ENCODE assay signal across 20 cellular contexts in genomic region chr18:63084220-63084619, GRCh38.
DNase-seq lines count a peak whose midpoint lies in the region; FAIRE-seq and TF ChIP-seq lines count a peak whose summit lies in the region.
"Had no signal": no experiment of that assay in that cellular context is flagged by ENCODE, and none has a peak within 500 bp of the region (broad histone marks: within the 10 kb centered on the region; RNA-seq: fewer than 3 reads in every experiment).

No MANE protein-coding gene starts in this region.

- H3K9me3 ChIP-seq in esophagus muscularis mucosa (peaks cover 0 to 8% (median 0%) of the 10 kb centered on the region in 4 donors), uterus (no peaks in the 10 kb centered on the region)
- H3K9me3 ChIP-seq: BE2C had no signal

- peak; percentile 37 for FAIRE-seq in GM19239 (lab: Jason Lieb, UNC)
- FAIRE-seq: A204.1, G401.6, GM12891 had no signal

- no peak overlapping the region for H3K4me3 Mint-ChIP-seq in Calu3 (ENCODE audit: low read depth, unreplicated experiment)
- H3K4me3 Mint-ChIP-seq: CD14-positive monocyte; CD4-positive, alpha-beta memory T cell; CD4-positive, CD25-positive, alpha-beta regulatory T cell; CD8-positive, alpha-beta memory T cell had no signal

- no peak for TF ChIP-seq CTCF in esophagus muscularis mucosa (IDR thresholded peaks at IDR 0.05)
- TF ChIP-seq CTCF in uterus (IDR thresholded peaks at IDR 0.05): no peak
- TF ChIP-seq CTCF in Calu3 (IDR thresholded peaks at IDR 0.05; ENCODE audit: unreplicated experiment): no peak

- H3K36me3 Mint-ChIP-seq in Calu3 (ENCODE audit: insufficient read depth, unreplicated experiment): no peaks in the 10 kb centered on the region
- H3K36me3 Mint-ChIP-seq: CD14-positive monocyte had no signal

- no peak for TF ChIP-seq EP300 in esophagus muscularis mucosa (IDR thresholded peaks at IDR 0.05)

- H3K4me1 ChIP-seq in esophagus muscularis mucosa: no peaks in the 10 kb centered on the region
- H3K4me1 ChIP-seq in uterus: no peaks in the 10 kb centered on the region

- H3K4me1 Mint-ChIP-seq in Calu3 (ENCODE audit: low read depth, unreplicated experiment): peaks cover 9% of the 10 kb centered on the region
- H3K4me1 Mint-ChIP-seq: CD8-positive, alpha-beta memory T cell had no signal

- peaks cover 4% of the 10 kb centered on the region for H3K9me3 Mint-ChIP-seq in Calu3 (ENCODE audit: low read depth, unreplicated experiment)

- H3K27me3 Mint-ChIP-seq in Calu3 (ENCODE audit: unreplicated experiment): no peaks in the 10 kb centered on the region

- H3K27me3 ChIP-seq in esophagus muscularis mucosa (no peaks in the 10 kb centered on the region), uterus (no peaks in the 10 kb centered on the region)
- H3K27me3 ChIP-seq: BE2C, BLaER1 had no signal

- 89% methylated on average over 7 of the region's 7 CpGs for WGBS in esophagus muscularis mucosa

- no peak for TF ChIP-seq POLR2A in esophagus muscularis mucosa (IDR thresholded peaks at IDR 0.05; ENCODE audit: low read depth)
- TF ChIP-seq POLR2A in uterus (IDR thresholded peaks at IDR 0.05): no peak

- no peak overlapping the region for H3K27ac Mint-ChIP-seq in Calu3 (ENCODE audit: unreplicated experiment)
- H3K27ac Mint-ChIP-seq: CD4-positive, alpha-beta memory T cell; CD4-positive, CD25-positive, alpha-beta regulatory T cell had no signal

- DNase-seq in GM19239 (ENCODE audit: insufficient read length, low spot score): no peak
- peak; percentile 72 for DNase-seq in esophagus muscularis mucosa (ENCODE audit: extremely low spot score)
- no peak for DNase-seq in uterus
- no peak for DNase-seq in stimulated activated naive CD4-positive, alpha-beta T cell treated with Interleukin-2 at 50 U/mL for 16 hours (lab: John Stamatoyannopoulos, UW)
- DNase-seq in Calu3: no peak
- DNase-seq: 8988T; ACHN; BE2C; C1 segment of cervical spinal cord; CD4-positive, alpha-beta memory T cell; CD4-positive, CD25-positive, alpha-beta regulatory T cell; CD8-positive, alpha-beta memory T cell; COR-L47; DMS79 treated with DMSO at 0.1 percent for 48 hours; GF-D8 had no signal

- BruUV-seq in Calu3 (replicated peaks; lab: Mats Ljungman, UMichigan): no TSS peak

- no peak overlapping the region for H3K27ac ChIP-seq in esophagus muscularis mucosa (replicated peaks in 1 of 4)
- peak overlapping the region; percentile 22 to 32 for H3K27ac ChIP-seq in uterus
- H3K27ac ChIP-seq: BLaER1 had no signal

- CTCF ChIA-PET in Calu3 (lab: Charles Lee): no interaction called here

- intact Hi-C loops in esophagus muscularis mucosa (cut with DNase I): no loop called here
- intact Hi-C loops in uterus (cut with DNase I; ENCODE audit: low total_unique reads): no loop called here
- intact Hi-C loops in Calu3 (cut with micrococcal nuclease; ENCODE audit: unreplicated experiment): no loop called here

- no peaks in the 10 kb centered on the region for H3K36me3 ChIP-seq in esophagus muscularis mucosa
- no peaks in the 10 kb centered on the region for H3K36me3 ChIP-seq in uterus
- H3K36me3 ChIP-seq: BE2C had no signal

- H3K4me3 ChIP-seq in esophagus muscularis mucosa (no peak overlapping the region), uterus (no peak overlapping the region)
- H3K4me3 ChIP-seq: BLaER1 had no signal

Comparison
In these comparisons a context has a peak if more than half of its experiments do, and no peak if none do; other contexts are left out.
1. H3K27ac ChIP-seq: peak in uterus (2 of 2); none in esophagus muscularis mucosa (0 of 4).